Comparison of ENCODE assay signal across 19 cellular contexts in the genomic region with DNA sequence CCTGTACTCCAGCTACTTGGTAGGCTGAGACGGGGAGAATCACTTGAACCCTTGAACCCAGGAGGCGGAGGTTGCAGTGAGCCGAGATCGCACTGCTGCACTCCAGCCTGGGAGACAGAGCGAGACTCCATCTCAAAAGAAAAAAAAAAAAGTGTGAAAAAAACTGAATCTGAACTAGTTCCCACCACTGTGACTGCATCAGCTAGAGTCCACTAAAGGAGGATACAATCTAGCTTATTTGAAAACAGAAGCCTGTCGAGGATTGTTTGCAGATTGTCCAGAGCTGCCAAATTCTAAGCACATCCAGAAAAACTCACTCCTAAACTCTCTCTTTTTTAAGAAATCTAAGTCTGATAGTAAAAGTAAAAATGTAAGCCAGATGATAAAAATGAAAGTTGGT. TPM values are rescaled to one million over a fixed set of nuclear protein-coding genes. Genes with fewer than 3 reads are reported as not detected.
DNase-seq lines count a peak whose midpoint lies in the region; ATAC-seq, FAIRE-seq and TF ChIP-seq lines count a peak whose summit lies in the region.
"Had no signal": no experiment of that assay in that cellular context is flagged by ENCODE, and none has a peak within 500 bp of the region (broad histone marks: within the 10 kb centered on the region; RNA-seq: fewer than 3 reads in every experiment).

No MANE protein-coding gene starts in this region.

- peaks cover 13% of the 10 kb centered on the region for H3K36me3 Mint-ChIP-seq in progenitor cell of endocrine pancreas (ENCODE audit: insufficient read depth)

- no peaks in the 10 kb centered on the region for H3K27me3 Mint-ChIP-seq in progenitor cell of endocrine pancreas
- H3K27me3 Mint-ChIP-seq: activated naive CD4-positive, alpha-beta T cell treated with anti-CD3 and anti-CD28 coated beads, Interleukin-2, amount 50 U/mL, for 24 hours; CD4-positive, CD25-positive, alpha-beta regulatory T cell; effector memory CD8-positive, alpha-beta T cell; naive B cell had no signal

- no peak overlapping the region for H3K4me3 Mint-ChIP-seq in progenitor cell of endocrine pancreas (ENCODE audit: low read depth)
- H3K4me3 Mint-ChIP-seq: activated CD8-positive, alpha-beta T cell treated with anti-CD3 and anti-CD28 coated beads, Interleukin-2, amount 10 ng/mL, durations not matched to agents 7 days and 5 days; activated naive CD4-positive, alpha-beta T cell treated with anti-CD3 and anti-CD28 coated beads, Interleukin-2, amount 50 U/mL, for 24 hours; CD4-positive, CD25-positive, alpha-beta regulatory T cell; effector memory CD8-positive, alpha-beta T cell; naive B cell had no signal

- no peak for TF ChIP-seq CTCF in progenitor cell of endocrine pancreas (IDR thresholded peaks at IDR 0.05; ENCODE audit: unreplicated experiment)

- no peaks in the 10 kb centered on the region for H3K9me3 Mint-ChIP-seq in progenitor cell of endocrine pancreas (ENCODE audit: low read depth)
- H3K9me3 Mint-ChIP-seq: activated naive CD4-positive, alpha-beta T cell treated with anti-CD3 and anti-CD28 coated beads, Interleukin-2, amount 50 U/mL, for 24 hours; activated T-helper 2 cell treated with anti-CD3 and anti-CD28 coated beads, Interferon-gamma antibody, Interleukin-2, Interleukin-4, amounts not matched to agents 10 μg/mL and 5 μg/mL and 100 μg/mL, durations not matched to agents 14 hours and 24 hours and 36 hours; CD4-positive, CD25-positive, alpha-beta regulatory T cell; effector memory CD8-positive, alpha-beta T cell; naive B cell had no signal

- FAIRE-seq in TTC549 (lab: Jason Lieb, UNC) = peak; percentile 33
- FAIRE-seq: frontal cortex had no signal

- DNase-seq in NCI-H146 (lab: John Stamatoyannopoulos, UW) (peak; percentile 24), NCI-H146 treated with DMSO at 0.1 percent for 48 hours (lab: John Stamatoyannopoulos, UW; ENCODE audit: unreplicated experiment) (no peak), islet precursor cell (peak; percentile 31), progenitor cell of endocrine pancreas (ENCODE audit: low spot score, unreplicated experiment) (no peak), superior temporal gyrus (ENCODE audit: extremely low spot score) (no peak), COR-L47 (lab: John Stamatoyannopoulos, UW) (no peak)
- DNase-seq: activated CD4-positive, CD25-positive, alpha-beta regulatory T cell treated with anti-CD3 and anti-CD28 coated beads, Interleukin-2, amount 50 U/mL, for 72 hours; cortex of kidney; left cardiac atrium; stimulated activated naive CD8-positive, alpha-beta T cell treated with anti-CD3 and anti-CD28 coated beads, Interleukin-15, Interleukin-2, amounts not matched to agents 100 U/mL and 50 U/mL, for 24 hours had no signal

- peaks cover 3% of the 10 kb centered on the region for H3K4me1 Mint-ChIP-seq in progenitor cell of endocrine pancreas (ENCODE audit: low read depth)

- ATAC-seq in HG03159 (IDR thresholded peaks at IDR 0.05; ENCODE audit: unreplicated experiment) = no peak

- peak overlapping the region; percentile 27 for H3K27ac Mint-ChIP-seq in progenitor cell of endocrine pancreas
- H3K27ac Mint-ChIP-seq: activated CD8-positive, alpha-beta T cell treated with anti-CD3 and anti-CD28 coated beads, Interleukin-2, amount 10 ng/mL, durations not matched to agents 7 days and 5 days; activated naive CD4-positive, alpha-beta T cell treated with anti-CD3 and anti-CD28 coated beads, Interleukin-2, amount 50 U/mL, for 24 hours; activated T-helper 2 cell treated with anti-CD3 and anti-CD28 coated beads, Interferon-gamma antibody, Interleukin-2, Interleukin-4, amounts not matched to agents 10 μg/mL and 5 μg/mL and 100 μg/mL, durations not matched to agents 14 hours and 24 hours and 36 hours had no signal

RNA-seq across cellular contexts. Expression of gene GFPT1, which starts 10.6 kb away (rescaled TPM):
- total RNA-seq in progenitor cell of endocrine pancreas = 50.9 and 51.9 TPM in 2 replicates

Comparison
In these comparisons a context has a peak if more than half of its experiments do, and no peak if none do; other contexts are left out.
1. DNase-seq: peak in NCI-H146 (single experiment) and islet precursor cell (single experiment); none in NCI-H146 treated with DMSO at 0.1 percent for 48 hours (single experiment), progenitor cell of endocrine pancreas (single experiment), superior temporal gyrus (single experiment) and COR-L47 (single experiment).